8 cellular contexts compared by ENCODE assay signal in the genomic region with DNA sequence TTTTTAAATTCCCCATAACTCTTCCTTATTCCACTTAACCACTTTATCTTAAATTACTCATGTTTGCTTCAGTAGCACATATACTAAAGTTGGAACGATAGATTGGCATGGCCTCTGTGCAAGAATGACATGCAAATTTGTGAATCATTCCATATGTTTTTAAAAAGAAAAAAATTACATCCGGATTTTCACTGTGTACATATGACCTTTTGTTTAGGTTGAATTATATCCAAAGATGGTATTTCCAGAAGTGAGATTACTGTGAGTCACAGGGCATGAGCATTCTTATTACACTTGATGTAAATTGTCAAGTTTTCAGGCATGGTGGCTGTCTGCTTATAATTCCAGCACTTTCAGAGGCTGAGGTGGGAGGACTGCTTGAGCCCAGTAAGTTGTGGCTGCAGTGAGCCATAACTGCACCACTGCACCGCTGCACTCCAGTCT.
DNase-seq lines count a peak whose midpoint lies in the region; ATAC-seq, FAIRE-seq and TF ChIP-seq lines count a peak whose summit lies in the region.
"Not testable (repeated sequence)": the region's sequence is repeated elsewhere in the genome, so short reads cannot be mapped to it uniquely, and the experiment has no call there.

No MANE protein-coding gene starts in this region.

- H3K27ac ChIP-seq in A673 (ENCODE audit: low read depth, low read length, poor library complexity, severe bottlenecking) = not testable (repeated sequence)

- H3K9me3 ChIP-seq in A673 (ENCODE audit: low read depth, low read length, poor library complexity, severe bottlenecking) = not testable (repeated sequence)

- not testable (repeated sequence) for TF ChIP-seq CTCF in A673 (conservative IDR thresholded peaks at IDR 0.05; ENCODE audit: low read depth, low read length); bronchial epithelial cell (IDR thresholded peaks at IDR 0.05; ENCODE audit: insufficient read depth, low read length, severe bottlenecking)

- H3K4me3 ChIP-seq in A673 (ENCODE audit: low read depth, low read length, poor library complexity, severe bottlenecking); bronchial epithelial cell (ENCODE audit: low read depth, low read length); skeletal muscle cell (ENCODE audit: low read depth, low read length): not testable (repeated sequence)

- not testable (repeated sequence) for H3K27me3 ChIP-seq in A673 (replicated peaks; ENCODE audit: insufficient read depth, low read depth, low read length, poor library complexity); bronchial epithelial cell (ENCODE audit: control insufficient read depth, insufficient read depth, low read length)

- peak; percentile 79 for ATAC-seq in SK-N-SH treated with all-trans-retinoic acid at 6 μM for 48 hours

- not testable (repeated sequence) for FAIRE-seq in bronchial epithelial cell (lab: Jason Lieb, UNC)

- POLR2A ChIA-PET in A673 (lab: Charles Lee; ENCODE audit: low non-redundant PET) = not testable (repeated sequence)

- H3K4me1 ChIP-seq in A673 (ENCODE audit: insufficient read depth, low read length, poor library complexity, severe bottlenecking) = not testable (repeated sequence)

- DNase-seq in A673 (ENCODE audit: low spot score) (peak; percentile 34), ELR (ENCODE audit: low read depth) (peak; percentile 78), M059J (ENCODE audit: low read depth) (peak; percentile 67), bronchial epithelial cell (ENCODE audit: low read depth) (peak; percentile 88), fibroblast of gingiva (ENCODE audit: low read depth) (peak; percentile 50), glomerular endothelial cell (ENCODE audit: extremely low read depth, low read depth, low spot score) (peak; percentile 33), skeletal muscle cell (ENCODE audit: low read depth) (peak; percentile 48)

- not testable (repeated sequence) for BruUV-seq in A673 (replicated peaks; lab: Mats Ljungman, UMichigan)

- H3K36me3 ChIP-seq in A673 (ENCODE audit: insufficient read depth, low read length, poor library complexity, severe bottlenecking); bronchial epithelial cell (ENCODE audit: control insufficient read depth, insufficient read depth, low read length): not testable (repeated sequence)

- CTCF ChIA-PET in A673 (lab: Charles Lee) = not testable (repeated sequence)

- intact Hi-C loops in A673 (cut with micrococcal nuclease; ENCODE audit: unreplicated experiment) = not testable (repeated sequence)

Comparison
In these comparisons a context has a peak if more than half of its experiments do, and no peak if none do; other contexts are left out.
1. DNase-seq: peak in every context shown above with its lines; median percentile 88 in bronchial epithelial cell; 78 in ELR; 67 in M059J; 50 in fibroblast of gingiva; 48 in skeletal muscle cell; 34 in A673; 33 in glomerular endothelial cell.